ENCODE assay signal across 1 cellular context in the genomic region with DNA sequence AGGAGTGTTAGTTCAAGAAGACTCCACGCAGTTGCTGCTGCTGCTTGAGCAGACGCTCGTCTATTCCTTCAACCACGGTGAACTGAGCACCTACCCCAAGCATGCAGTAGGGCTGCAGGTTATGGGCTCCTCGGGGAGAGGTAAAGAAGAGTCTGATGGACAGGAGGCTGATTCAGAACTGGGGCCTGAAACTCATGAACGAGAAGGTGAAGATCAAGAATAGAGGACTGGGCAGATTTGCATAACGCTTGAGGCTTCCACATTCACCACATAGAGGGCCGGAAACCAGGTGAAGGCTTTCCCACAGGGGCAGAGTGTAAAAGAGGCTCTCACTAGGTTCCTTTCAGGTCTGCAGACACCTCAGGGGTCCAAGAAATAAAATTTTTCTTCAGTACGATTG.
TF ChIP-seq lines count a peak whose summit lies in the region.

No MANE protein-coding gene starts in this region.

TF ChIP-seq in HepG2, 621 proteins besides CTCF, POLR2A, EP300 and RAD21 (continued from another document):
- TF ChIP-seq KDM5B (CRISPR knock-in tag; IDR thresholded peaks at IDR 0.05; ENCODE audit: borderline replicate concordance) (no peak), ZNF501 (CRISPR knock-in tag; IDR thresholded peaks at IDR 0.05) (no peak), GATAD1 (CRISPR knock-in tag; IDR thresholded peaks at IDR 0.05) (no peak), ZNF33B (CRISPR knock-in tag; IDR thresholded peaks at IDR 0.05) (no peak), MED8 (CRISPR knock-in tag; IDR thresholded peaks at IDR 0.05; ENCODE audit: insufficient replicate concordance) (no peak), ZNF746 (CRISPR knock-in tag; IDR thresholded peaks at IDR 0.05) (no peak), KDM6A (CRISPR knock-in tag; IDR thresholded peaks at IDR 0.05; ENCODE audit: low read depth) (no peak), KLF12 (CRISPR knock-in tag; IDR thresholded peaks at IDR 0.05; ENCODE audit: borderline replicate concordance) (no peak), SMAD1 (CRISPR knock-in tag; IDR thresholded peaks at IDR 0.05; ENCODE audit: borderline replicate concordance, low read depth) (no peak), ZNF264 (CRISPR knock-in tag; IDR thresholded peaks at IDR 0.05) (no peak), ERF (CRISPR knock-in tag; IDR thresholded peaks at IDR 0.05) (no peak), ZFP36L2 (CRISPR knock-in tag; IDR thresholded peaks at IDR 0.05) (no peak), GATAD2A (CRISPR knock-in tag; IDR thresholded peaks at IDR 0.05) (no peak), ZNF703 (CRISPR knock-in tag; IDR thresholded peaks at IDR 0.05; ENCODE audit: borderline replicate concordance) (no peak)
- TF ChIP-seq, protein P1, sequence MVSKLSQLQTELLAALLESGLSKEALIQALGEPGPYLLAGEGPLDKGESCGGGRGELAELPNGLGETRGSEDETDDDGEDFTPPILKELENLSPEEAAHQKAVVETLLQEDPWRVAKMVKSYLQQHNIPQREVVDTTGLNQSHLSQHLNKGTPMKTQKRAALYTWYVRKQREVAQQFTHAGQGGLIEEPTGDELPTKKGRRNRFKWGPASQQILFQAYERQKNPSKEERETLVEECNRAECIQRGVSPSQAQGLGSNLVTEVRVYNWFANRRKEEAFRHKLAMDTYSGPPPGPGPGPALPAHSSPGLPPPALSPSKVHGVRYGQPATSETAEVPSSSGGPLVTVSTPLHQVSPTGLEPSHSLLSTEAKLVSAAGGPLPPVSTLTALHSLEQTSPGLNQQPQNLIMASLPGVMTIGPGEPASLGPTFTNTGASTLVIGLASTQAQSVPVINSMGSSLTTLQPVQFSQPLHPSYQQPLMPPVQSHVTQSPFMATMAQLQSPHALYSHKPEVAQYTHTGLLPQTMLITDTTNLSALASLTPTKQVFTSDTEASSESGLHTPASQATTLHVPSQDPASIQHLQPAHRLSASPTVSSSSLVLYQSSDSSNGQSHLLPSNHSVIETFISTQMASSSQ (IDR thresholded peaks at IDR 0.05; ENCODE audit: low read depth), result no peak
- TF ChIP-seq, protein P1 (CRISPR knock-in tag; IDR thresholded peaks at IDR 0.05; ENCODE audit: borderline replicate concordance), result no peak
- TF ChIP-seq, protein P2, sequence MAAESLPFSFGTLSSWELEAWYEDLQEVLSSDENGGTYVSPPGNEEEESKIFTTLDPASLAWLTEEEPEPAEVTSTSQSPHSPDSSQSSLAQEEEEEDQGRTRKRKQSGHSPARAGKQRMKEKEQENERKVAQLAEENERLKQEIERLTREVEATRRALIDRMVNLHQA (CRISPR knock-in tag; IDR thresholded peaks at IDR 0.05), result no peak
